In genomic region chr16:4734730-4735575, GRCh38 we compare ENCODE assay signal across 8 cellular contexts. TPM values are rescaled to one million over a fixed set of nuclear protein-coding genes. Genes with fewer than 3 reads are reported as not detected.
DNase-seq lines count a peak whose midpoint lies in the region; ATAC-seq and TF ChIP-seq lines count a peak whose summit lies in the region.

No MANE protein-coding gene starts in this region.

- no peak overlapping the region for H2BK15ac ChIP-seq in mesendoderm (replicated peaks; ENCODE audit: low read depth)

- no peaks in the 10 kb centered on the region for H3K36me3 ChIP-seq in mesendoderm (ENCODE audit: control insufficient read depth, insufficient read depth, low read length)

- H3K27me3 ChIP-seq in mesendoderm (ENCODE audit: insufficient read depth, low read length, poor library complexity), result no peaks in the 10 kb centered on the region

- H3K4me1 Mint-ChIP-seq in CD14-positive monocyte, result peaks cover 14% of the 10 kb centered on the region
- peaks cover 16 to 17% of the 10 kb centered on the region in 2 donors for H3K4me1 Mint-ChIP-seq in effector memory CD8-positive, alpha-beta T cell (ENCODE audit: low read depth in 2 of 2)

- peak overlapping the region; percentile 87 for H3K9ac ChIP-seq in mesendoderm (ENCODE audit: low read length)

- no peak overlapping the region for H4K5ac ChIP-seq in mesendoderm (ENCODE audit: low read length)

- peak overlapping the region; percentile 98 for H3K4me2 ChIP-seq in mesendoderm (ENCODE audit: low read length)

- peak overlapping the region; percentile 71 for H3K4me3 ChIP-seq in mesendoderm (ENCODE audit: low read length)

- H3K36me3 Mint-ChIP-seq in CD14-positive monocyte, result peaks cover 1 to 9% of the 10 kb centered on the region in 2 donors
- H3K36me3 Mint-ChIP-seq in effector memory CD8-positive, alpha-beta T cell (ENCODE audit: insufficient read depth), result peaks cover 19% of the 10 kb centered on the region

- H3K79me2 ChIP-seq in mesendoderm (ENCODE audit: control insufficient read depth, insufficient read depth, low read length), result peaks cover 9% of the 10 kb centered on the region

- no peak overlapping the region for H2BK120ac ChIP-seq in mesendoderm (ENCODE audit: low read depth, low read length)

- peak; percentile 53 for ATAC-seq in HG03439 (IDR thresholded peaks at IDR 0.05; ENCODE audit: unreplicated experiment)
- ATAC-seq in effector memory CD8-positive, alpha-beta T cell (replicated peaks), result peak; percentile 82

- no peak overlapping the region for H3K18ac ChIP-seq in mesendoderm (ENCODE audit: low read length)

- no peak overlapping the region for H2AK5ac ChIP-seq in mesendoderm (ENCODE audit: low read length)

- intact Hi-C loops in CD14-positive monocyte (cut with micrococcal nuclease), result loop anchor here (1.0 to 5.0 kb wide), 4 partner anchors 32 to 67 kb away; partner anchors contain the start of genes ROGDI (in 2 of the 2), ZNF500 (in 2 of the 2) and NUDT16L1 (in 1 of the 2)

- H3K4me3 Mint-ChIP-seq in CD14-positive monocyte, result peak overlapping the region; percentile 87 to 99
- peak overlapping the region; percentile 91 to 95 for H3K4me3 Mint-ChIP-seq in effector memory CD8-positive, alpha-beta T cell

- H3K56ac ChIP-seq in mesendoderm (ENCODE audit: low read length), result peak overlapping the region; percentile 92

- no peak overlapping the region for H2BK5ac ChIP-seq in mesendoderm (ENCODE audit: low read length)

- no CpG with 5 or more reads among the region's 38 CpGs for WGBS in mesendoderm (ENCODE audit: extremely low coverage, insufficient coverage, low lambda C conversion rate)

- peaks cover 6% of the 10 kb centered on the region for H3K79me1 ChIP-seq in mesendoderm (ENCODE audit: low read length)

- TF ChIP-seq CTCF in CD14-positive monocyte (IDR thresholded peaks at IDR 0.05), result no peak

- peak overlapping the region; percentile 72 to 94 (median 93) for H3K27ac Mint-ChIP-seq in CD14-positive monocyte
- peak overlapping the region; percentile 90 to 92 for H3K27ac Mint-ChIP-seq in effector memory CD8-positive, alpha-beta T cell

- peak overlapping the region; percentile 18 for H3K27ac ChIP-seq in mesendoderm (ENCODE audit: low read depth, low read length)

- no peak overlapping the region for H3K4ac ChIP-seq in mesendoderm (ENCODE audit: low read depth, low read length)

- no peak overlapping the region for H4K8ac ChIP-seq in mesendoderm (ENCODE audit: low read depth, low read length)

- no peaks in the 10 kb centered on the region for H3K4me1 ChIP-seq in mesendoderm (ENCODE audit: control insufficient read depth, low read depth, low read length)

- peaks cover 0 to 2% (median 0%) of the 10 kb centered on the region in 3 donors for H3K27me3 Mint-ChIP-seq in CD14-positive monocyte (ENCODE audit: low read depth in 3 of 3)
- H3K27me3 Mint-ChIP-seq in effector memory CD8-positive, alpha-beta T cell, result peaks cover 0 to 8% of the 10 kb centered on the region in 2 donors

- DNase-seq in CD14-positive monocyte (ENCODE audit: low spot score) (peak; percentile 75), GM19240 (ENCODE audit: insufficient read length, low spot score) (peak; percentile 95), NCI-H82 treated with DMSO at 0.1 percent for 48 hours (lab: John Stamatoyannopoulos, UW; ENCODE audit: unreplicated experiment) (peak; percentile 26), mesendoderm (peak; percentile 86)
- peak; percentile 96 for DNase-seq in activated CD8-positive, alpha-beta memory T cell treated with anti-CD3 and anti-CD28 coated beads for 24 hours
- peak; percentile 93 to 96 (median 94) for DNase-seq in effector memory CD8-positive, alpha-beta T cell
- peak; percentile 90 for DNase-seq in stimulated activated CD8-positive, alpha-beta memory T cell treated with anti-CD3 and anti-CD28 coated beads, Interleukin-12 subunit alpha, Interleukin-12 subunit beta, amount 100 ng/mL, for 24 hours (ENCODE audit: extremely low read depth)

- H3K9me3 Mint-ChIP-seq in CD14-positive monocyte, result no peaks in the 10 kb centered on the region
- no peaks in the 10 kb centered on the region for H3K9me3 Mint-ChIP-seq in effector memory CD8-positive, alpha-beta T cell

- H3K23ac ChIP-seq in mesendoderm (ENCODE audit: low read length), result no peak overlapping the region

RNA-seq across cellular contexts. Expression of gene DNAAF8, which starts 0.6 kb away (rescaled TPM):
- under 1 TPM in 1 of 2 donors, not detected in 1; 0.36 TPM for polyA plus RNA-seq in CD14-positive monocyte
- 0.35 TPM for polyA plus RNA-seq in mesendoderm (2013, experiment 1 of 2)
- 0.25 TPM for polyA plus RNA-seq in mesendoderm (2013, experiment 2 of 2)

RNA-seq across cellular contexts. Expression of gene ANKS3, which starts 0.9 kb away (rescaled TPM):
- under 1 TPM; 0.59 to 0.95 TPM for polyA plus RNA-seq in CD14-positive monocyte
- 6.4 TPM for polyA plus RNA-seq in mesendoderm (2013, experiment 1 of 2)
- polyA plus RNA-seq in mesendoderm (2013, experiment 2 of 2), result 6.7 TPM

RNA-seq across cellular contexts. Expression of gene ZNF500, which starts 32.0 kb away (rescaled TPM):
- 1 to 10 TPM; 2.4 to 5.2 TPM for polyA plus RNA-seq in CD14-positive monocyte
- polyA plus RNA-seq in mesendoderm (2013, experiment 1 of 2), result 4.7 TPM
- 4.4 TPM for polyA plus RNA-seq in mesendoderm (2013, experiment 2 of 2)

RNA-seq across cellular contexts. Expression of gene NUDT16L1, which starts 41.6 kb away (rescaled TPM):
- polyA plus RNA-seq in CD14-positive monocyte, result 10 to 100 TPM; 41.1 to 62.7 TPM
- polyA plus RNA-seq in mesendoderm (2013, experiment 1 of 2), result 27.8 TPM
- 28.2 TPM for polyA plus RNA-seq in mesendoderm (2013, experiment 2 of 2)

RNA-seq across cellular contexts. Expression of gene SEPTIN12, which starts 53.2 kb away (rescaled TPM):
- not detected for polyA plus RNA-seq in CD14-positive monocyte
- 0.07 TPM for polyA plus RNA-seq in mesendoderm (2013, experiment 1 of 2)
- polyA plus RNA-seq in mesendoderm (2013, experiment 2 of 2), result 0.17 TPM

Comparison
In these comparisons a context has a peak if more than half of its experiments do, and no peak if none do; other contexts are left out.
1. Peak in every context shown above with its lines: DNase-seq, ATAC-seq, H3K4me3 ChIP-seq and H3K27ac ChIP-seq.
2. DNase-seq: peak in every context shown above with its lines; median percentile 96 in activated CD8-positive, alpha-beta memory T cell treated with anti-CD3 and anti-CD28 coated beads for 24 hours; 95 in GM19240; 94 in effector memory CD8-positive, alpha-beta T cell; 90 in stimulated activated CD8-positive, alpha-beta memory T cell treated with anti-CD3 and anti-CD28 coated beads, Interleukin-12 subunit alpha, Interleukin-12 subunit beta, amount 100 ng/mL, for 24 hours; 86 in mesendoderm; 75 in CD14-positive monocyte; 26 in NCI-H82 treated with DMSO at 0.1 percent for 48 hours.